In the genomic region with DNA sequence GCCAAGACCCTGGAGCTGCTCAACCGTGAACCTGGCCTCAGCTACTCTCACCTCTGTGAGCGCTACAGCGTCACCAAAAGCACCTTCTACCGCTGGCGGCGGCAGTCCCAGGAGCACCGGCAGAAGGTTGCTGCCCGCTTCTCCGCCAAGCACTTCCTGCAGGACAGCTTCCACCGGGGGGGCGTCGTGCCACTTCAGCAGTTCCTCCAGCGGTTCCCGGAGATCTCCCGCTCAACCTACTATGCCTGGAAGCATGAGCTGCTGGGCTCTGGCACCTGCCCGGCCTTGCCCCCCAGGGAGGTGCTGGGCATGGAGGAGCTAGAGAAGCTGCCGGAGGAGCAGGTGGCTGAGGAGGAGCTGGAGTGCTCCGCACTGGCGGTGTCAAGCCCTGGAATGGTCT, we compare ENCODE assay signal across 1 cellular context.
TF ChIP-seq lines count a peak whose summit lies in the region.

No MANE protein-coding gene starts in this region.

TF ChIP-seq in WTC11, 78 proteins besides CTCF, POLR2A, EP300 and RAD21 (continued from another document):
- TF ChIP-seq, protein P1, sequence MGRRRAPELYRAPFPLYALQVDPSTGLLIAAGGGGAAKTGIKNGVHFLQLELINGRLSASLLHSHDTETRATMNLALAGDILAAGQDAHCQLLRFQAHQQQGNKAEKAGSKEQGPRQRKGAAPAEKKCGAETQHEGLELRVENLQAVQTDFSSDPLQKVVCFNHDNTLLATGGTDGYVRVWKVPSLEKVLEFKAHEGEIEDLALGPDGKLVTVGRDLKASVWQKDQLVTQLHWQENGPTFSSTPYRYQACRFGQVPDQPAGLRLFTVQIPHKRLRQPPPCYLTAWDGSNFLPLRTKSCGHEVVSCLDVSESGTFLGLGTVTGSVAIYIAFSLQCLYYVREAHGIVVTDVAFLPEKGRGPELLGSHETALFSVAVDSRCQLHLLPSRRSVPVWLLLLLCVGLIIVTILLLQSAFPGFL (CRISPR knock-in tag; IDR thresholded peaks at IDR 0.05; ENCODE audit: borderline replicate concordance), result no peak
